10 cellular contexts compared by ENCODE assay signal in the genomic region with DNA sequence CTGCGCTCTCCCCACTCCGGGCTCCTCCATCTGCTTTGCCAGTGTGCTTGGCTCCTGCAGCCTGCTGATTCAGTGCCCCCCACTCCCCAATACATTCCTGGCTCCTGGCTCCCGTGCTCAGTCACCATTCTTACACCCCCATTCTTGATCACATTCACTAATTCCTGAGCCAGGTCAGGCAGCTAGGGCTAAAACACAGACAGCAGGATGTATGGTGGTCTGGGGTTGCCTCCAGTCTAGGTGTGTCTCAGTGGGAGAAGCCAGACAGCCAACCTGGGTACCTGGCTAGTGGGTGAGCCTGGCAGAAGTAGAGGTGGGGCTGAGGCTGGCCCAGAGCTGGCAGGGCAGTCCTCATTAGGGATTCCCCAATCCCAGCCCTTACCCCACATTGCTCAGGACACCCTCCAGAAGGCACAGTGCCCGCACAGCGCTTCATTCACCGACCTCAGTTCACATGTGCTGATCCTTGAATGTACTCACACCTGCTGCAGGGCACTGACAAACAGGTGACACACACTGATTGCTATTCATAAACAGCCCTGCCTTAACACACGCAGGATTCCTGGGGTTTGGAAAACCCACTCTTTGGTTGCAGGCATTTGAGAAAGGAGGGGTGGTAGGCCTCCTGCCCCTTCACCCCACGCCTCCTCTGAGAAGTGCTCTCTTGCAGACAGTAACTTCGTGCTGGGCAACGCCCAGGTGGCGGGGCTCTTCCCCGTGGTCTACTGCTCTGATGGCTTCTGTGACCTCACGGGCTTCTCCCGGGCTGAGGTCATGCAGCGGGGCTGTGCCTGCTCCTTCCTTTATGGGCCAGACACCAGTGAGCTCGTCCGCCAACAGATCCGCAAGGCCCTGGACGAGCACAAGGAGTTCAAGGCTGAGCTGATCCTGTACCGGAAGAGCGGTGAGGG. TPM values are rescaled to one million over a fixed set of nuclear protein-coding genes. Genes with fewer than 3 reads are reported as not detected.
DNase-seq lines count a peak whose midpoint lies in the region; ATAC-seq, FAIRE-seq and TF ChIP-seq lines count a peak whose summit lies in the region.
"Had no signal": no experiment of that assay in that cellular context is flagged by ENCODE, and none has a peak within 500 bp of the region (broad histone marks: within the 10 kb centered on the region; RNA-seq: fewer than 3 reads in every experiment).

No MANE protein-coding gene starts in this region.

- no peak for FAIRE-seq in H54 (lab: Jason Lieb, UNC)
- FAIRE-seq: colon had no signal

- peaks cover 89% of the 10 kb centered on the region for H3K27me3 Mint-ChIP-seq in brain
- peaks cover 0 to 5% (median 0%) of the 10 kb centered on the region in 5 donors for H3K27me3 Mint-ChIP-seq in naive thymus-derived CD8-positive, alpha-beta T cell

- ATAC-seq in naive thymus-derived CD8-positive, alpha-beta T cell, result no peak
- ATAC-seq in GM21619 (IDR thresholded peaks at IDR 0.05; ENCODE audit: unreplicated experiment), result no peak
- ATAC-seq: heart left ventricle had no signal

- DNase-seq in COLO668 (lab: John Stamatoyannopoulos, UW; ENCODE audit: unreplicated experiment), result peak; percentile 53
- DNase-seq in GM20000 (ENCODE audit: low spot score), result peak; percentile 36
- DNase-seq in naive thymus-derived CD8-positive, alpha-beta T cell, result no peak
- DNase-seq in activated effector memory CD4-positive, alpha-beta T cell treated with Interleukin-2 at 50 U/mL for 16 hours, result no peak
- DNase-seq in NCI-H1694 (lab: John Stamatoyannopoulos, UW), result no peak
- DNase-seq in H54 (ENCODE audit: insufficient read length, low spot score), result no peak
- DNase-seq: heart left ventricle had no signal

- peak overlapping the region in 2 of 5 experiments; percentile 25 to 36 for H3K27ac Mint-ChIP-seq in brain
- H3K27ac Mint-ChIP-seq in naive thymus-derived CD8-positive, alpha-beta T cell, result peak overlapping the region; percentile 25 to 90 (median 60)

- H3K9me3 Mint-ChIP-seq in brain, result no peaks in the 10 kb centered on the region
- no peaks in the 10 kb centered on the region for H3K9me3 Mint-ChIP-seq in naive thymus-derived CD8-positive, alpha-beta T cell

- TF ChIP-seq POLR2A in H54 (IDR thresholded peaks at IDR 0.05; ENCODE audit: low read depth, low read length), result no peak

- peaks cover 34% of the 10 kb centered on the region for H3K4me1 Mint-ChIP-seq in brain
- peaks cover 27 to 59% (median 47%) of the 10 kb centered on the region in 4 donors for H3K4me1 Mint-ChIP-seq in naive thymus-derived CD8-positive, alpha-beta T cell

- H3K36me3 Mint-ChIP-seq in brain, result no peaks in the 10 kb centered on the region
- H3K36me3 Mint-ChIP-seq in naive thymus-derived CD8-positive, alpha-beta T cell, result no peaks in the 10 kb centered on the region

- POLR2A ChIA-PET in naive thymus-derived CD8-positive, alpha-beta T cell (lab: Charles Lee), result interaction anchor here (4.4 kb wide), 1 partner anchor 9 kb away, joined by 24 read pairs; no protein-coding TSS in a partner anchor

- H3K4me3 Mint-ChIP-seq in brain, result peak overlapping the region; percentile 45 to 79 (median 60)
- H3K4me3 Mint-ChIP-seq in naive thymus-derived CD8-positive, alpha-beta T cell, result peak overlapping the region; percentile 59 to 79 (median 72)

- no peak for TF ChIP-seq CTCF in GM20000 (IDR thresholded peaks at IDR 0.05; ENCODE audit: extremely low read depth, missing control alignments)
- no peak for TF ChIP-seq CTCF in brain (conservative IDR thresholded peaks at IDR 0.05)

RNA-seq across cellular contexts. Expression of a gene that starts 1.7 kb away (rescaled TPM):
- 30.6 TPM for polyA plus RNA-seq in brain (ENCODE audit: insufficient read depth, low read depth, low replicate concordance)
- total RNA-seq in naive thymus-derived CD8-positive, alpha-beta T cell, result 1 to 10 TPM; 7.1 to 8.5 TPM
- polyA plus RNA-seq in naive thymus-derived CD8-positive, alpha-beta T cell, result 1 to 10 TPM; 2.4 to 5.7 (median 3.4) TPM

RNA-seq across cellular contexts. Expression of a gene that starts 27.5 kb away (rescaled TPM):
- polyA plus RNA-seq in brain (ENCODE audit: insufficient read depth, low read depth, low replicate concordance), result 79.7 TPM
- 10 to 100 TPM; 94.4 to 99.7 TPM for total RNA-seq in naive thymus-derived CD8-positive, alpha-beta T cell
- 10 to 100 TPM; 52.2 to 58.0 (median 56.0) TPM for polyA plus RNA-seq in naive thymus-derived CD8-positive, alpha-beta T cell

Comparison
In these comparisons a context has a peak if more than half of its experiments do, and no peak if none do; other contexts are left out.
1. DNase-seq: peak in COLO668 (single experiment) and GM20000 (single experiment); none in naive thymus-derived CD8-positive, alpha-beta T cell (0 of 10), activated effector memory CD4-positive, alpha-beta T cell treated with Interleukin-2 at 50 U/mL for 16 hours (single experiment), NCI-H1694 (single experiment) and H54 (single experiment).